ENCODE assay signal across 28 cellular contexts in genomic region chr17:66449418-66449977, GRCh38.
DNase-seq lines count a peak whose midpoint lies in the region; ATAC-seq and TF ChIP-seq lines count a peak whose summit lies in the region.
"Had no signal": no experiment of that assay in that cellular context is flagged by ENCODE, and none has a peak within 500 bp of the region (broad histone marks: within the 10 kb centered on the region; RNA-seq: fewer than 3 reads in every experiment).

No MANE protein-coding gene starts in this region.

- no peak overlapping the region for H3K14ac ChIP-seq in H9 (ENCODE audit: insufficient read depth, low read length)

- no TSS peak for BruUV-seq in Panc1 (replicated peaks; lab: Mats Ljungman, UMichigan)

- no peak overlapping the region for H2AFZ ChIP-seq in H9 (ENCODE audit: low read length)
- H2AFZ ChIP-seq: GM23248, neural progenitor cell had no signal

- POLR2A ChIA-PET in CD8-positive, alpha-beta T cell (lab: Charles Lee): no interaction called here
- POLR2A ChIA-PET in Panc1 (lab: Charles Lee): no interaction called here

- no peak overlapping the region for H3K23ac ChIP-seq in H9 (ENCODE audit: insufficient read length, low read depth, low read length)

- no peak overlapping the region for H3K27ac ChIP-seq in CD8-positive, alpha-beta T cell (ENCODE audit: low read depth, low read length)
- no peak overlapping the region for H3K27ac ChIP-seq in H9 (ENCODE audit: insufficient read length, low read depth, low read length)
- H3K27ac ChIP-seq in Panc1 (ENCODE audit: low read length): no peak overlapping the region
- H3K27ac ChIP-seq: BLaER1 treated with 17β-estradiol and CSF1 and Interleukin-3, amounts not matched to agents 10 nM and 100 nM; GM23248; left ventricle myocardium inferior; neural progenitor cell; testis had no signal

- no peak overlapping the region for H2BK120ac ChIP-seq in H9 (ENCODE audit: low read depth, low read length, poor library complexity, severe bottlenecking)

- H3K79me2 ChIP-seq in H9 (ENCODE audit: insufficient read depth, low read length): no peaks in the 10 kb centered on the region

- in situ Hi-C loops in Panc1 (cut with HindIII; ENCODE audit: low pct_unique_long_range_greater_than_20kb, low sequenced_read_pairs): no loop called here

- no peak overlapping the region for H3T11ph ChIP-seq in H9 (ENCODE audit: low read length)

- no peak overlapping the region for H2BK15ac ChIP-seq in H9 (ENCODE audit: low read depth, low read length)

- H3K4me2 ChIP-seq in H9 (ENCODE audit: insufficient read depth, insufficient read length, low read length): no peak overlapping the region
- H3K4me2 ChIP-seq: neural progenitor cell had no signal

- intact Hi-C loops in CD8-positive, alpha-beta T cell (cut with DNase I, micrococcal nuclease): no loop called here
- intact Hi-C loops in Panc1 (cut with micrococcal nuclease; ENCODE audit: unreplicated experiment): no loop called here

- H3K4ac ChIP-seq in H9 (ENCODE audit: low read depth, low read length): no peak overlapping the region

- peaks cover 3% of the 10 kb centered on the region for H3K4me1 ChIP-seq in CD8-positive, alpha-beta T cell (ENCODE audit: insufficient read depth, low read length)
- peaks cover 2% of the 10 kb centered on the region; the same call in 1 of the 2 replicates for H3K4me1 ChIP-seq in H9 (ENCODE audit: insufficient read depth, low read length)
- peaks cover 28% of the 10 kb centered on the region for H3K4me1 ChIP-seq in Panc1 (ENCODE audit: control insufficient read depth, insufficient read depth, low read length)
- H3K4me1 ChIP-seq: left ventricle myocardium inferior, neural progenitor cell, testis had no signal

- H3K4me3 Mint-ChIP-seq in CD8-positive, alpha-beta T cell: no peak overlapping the region
- H3K4me3 Mint-ChIP-seq in H9 (peak overlapping the region in 1 of 2 experiments; percentile 13; a peak in 1 of 5 replicates), chondrocyte (ENCODE audit: unreplicated experiment) (no peak overlapping the region)
- H3K4me3 Mint-ChIP-seq: activated CD4-positive, alpha-beta memory T cell treated with anti-CD3 and anti-CD28 coated beads, Interleukin-2, amount 10 ng/mL, durations not matched to agents 7 days and 5 days; activated naive CD8-positive, alpha-beta T cell treated with anti-CD3 and anti-CD28 coated beads, Interleukin-2, amount 10 ng/mL, durations not matched to agents 7 days and 5 days; effector memory CD8-positive, alpha-beta T cell; neural progenitor cell; stimulated activated naive CD8-positive, alpha-beta T cell treated with anti-CD3 and anti-CD28 coated beads, Interleukin-15, Interleukin-2, amounts not matched to agents 100 ng/mL and 50 ng/mL, for 24 hours had no signal

- no peaks in the 10 kb centered on the region for H3K36me3 ChIP-seq in CD8-positive, alpha-beta T cell (ENCODE audit: insufficient read depth, low read length)
- H3K36me3 ChIP-seq in Panc1 (ENCODE audit: control insufficient read depth, insufficient read depth, low read length): no peaks in the 10 kb centered on the region
- H3K36me3 ChIP-seq: left ventricle myocardium inferior, neural progenitor cell had no signal

- H3K27me3 ChIP-seq in CD8-positive, alpha-beta T cell (ENCODE audit: insufficient read depth, low read length): no peaks in the 10 kb centered on the region
- no peaks in the 10 kb centered on the region for H3K27me3 ChIP-seq in H9 (ENCODE audit: insufficient read depth, low read length)
- H3K27me3 ChIP-seq in Panc1 (ENCODE audit: control insufficient read depth, insufficient read depth, low read length): no peaks in the 10 kb centered on the region
- H3K27me3 ChIP-seq: BLaER1 treated with 17β-estradiol and CSF1 and Interleukin-3, amounts not matched to agents 10 nM and 100 nM; neural progenitor cell; testis had no signal

- no peak overlapping the region for H3K9ac ChIP-seq in H9 (ENCODE audit: extremely low read depth, insufficient read length, low read length)
- H3K9ac ChIP-seq: BLaER1 treated with 17β-estradiol and CSF1 and Interleukin-3, amounts not matched to agents 10 nM and 100 nM; GM23248; neural progenitor cell had no signal

- no peak overlapping the region for H2BK12ac ChIP-seq in H9 (ENCODE audit: insufficient read length, low read depth, low read length)

- WGBS in H9 (ENCODE audit: extremely low coverage, insufficient read length, low lambda C conversion rate): no CpG with 5 or more reads among the region's 8 CpGs

- H3K18ac ChIP-seq in H9 (ENCODE audit: insufficient read length, low read depth, low read length): no peak overlapping the region

- H2AK5ac ChIP-seq in H9 (ENCODE audit: insufficient read length, low read length): no peak overlapping the region

- no peak overlapping the region for H4K91ac ChIP-seq in H9 (ENCODE audit: insufficient read length, low read depth, low read length)

- H3K79me1 ChIP-seq in H9 (ENCODE audit: insufficient read depth, low read depth, low read length, poor library complexity, severe bottlenecking): no peaks in the 10 kb centered on the region

- H3K56ac ChIP-seq in H9 (ENCODE audit: insufficient read length, low read depth, low read length): no peak overlapping the region

- no peak overlapping the region for H4K8ac ChIP-seq in H9 (replicated peaks; ENCODE audit: insufficient read length, low read depth, low read length)

- no peak overlapping the region for H2BK20ac ChIP-seq in H9 (ENCODE audit: low read depth, low read length, poor library complexity, severe bottlenecking)

- no peaks in the 10 kb centered on the region for H4K20me1 ChIP-seq in H9 (ENCODE audit: control insufficient read depth, insufficient read depth, insufficient read length)

- H3K9me3 ChIP-seq in CD8-positive, alpha-beta T cell (ENCODE audit: low read length): no peaks in the 10 kb centered on the region
- no peaks in the 10 kb centered on the region for H3K9me3 ChIP-seq in H9 (ENCODE audit: control insufficient read depth, low read depth, low read length)
- no peaks in the 10 kb centered on the region for H3K9me3 ChIP-seq in Panc1 (ENCODE audit: control insufficient read depth, insufficient read depth, low read depth, low read length)
- H3K9me3 ChIP-seq: left ventricle myocardium inferior, testis had no signal

- no peak for DNase-seq in CD8-positive, alpha-beta T cell
- no peak for DNase-seq in H9
- no peak for DNase-seq in Panc1 (ENCODE audit: low read depth, low spot score)
- no peak for DNase-seq in chondrocyte (ENCODE audit: low spot score)
- no peak for DNase-seq in erythroblast (lab: John Stamatoyannopoulos, UW)
- no peak for DNase-seq in AG08396 (ENCODE audit: low spot score)
- no peak for DNase-seq in dermis blood vessel endothelial cell
- DNase-seq: activated CD4-positive, alpha-beta memory T cell treated with anti-CD3 and anti-CD28 coated beads, Interleukin-2, amount 10 ng/mL, durations not matched to agents 7 days and 5 days; activated CD8-positive, alpha-beta memory T cell treated with anti-CD3 and anti-CD28 coated beads, Interleukin-2, amount 50 U/mL, for 4 hours; activated naive CD8-positive, alpha-beta T cell treated with anti-CD3 and anti-CD28 coated beads, Interleukin-2, amount 10 ng/mL, durations not matched to agents 7 days and 5 days; caudate nucleus; cortex of kidney; effector memory CD8-positive, alpha-beta T cell; GM23248; Kasumi-1; left ventricle myocardium inferior; mesendoderm; NCI-H1417 treated with DMSO at 0.1 percent for 48 hours; NCI-H2081; NCI-H345; NCI-H82; stimulated activated CD4-positive, alpha-beta T cell treated with anti-CD3 and anti-CD28 coated beads, Interleukin-1b, Interleukin-23, amount 100 ng/mL, for 48 hours; testis had no signal

- no peak for TF ChIP-seq CTCF in CD8-positive, alpha-beta T cell (IDR thresholded peaks at IDR 0.05)
- TF ChIP-seq CTCF in H9 (conservative IDR thresholded peaks at IDR 0.05) (no peak), Panc1 (IDR thresholded peaks at IDR 0.05) (no peak), chondrocyte (IDR thresholded peaks at IDR 0.05) (no peak)

- no peak for ATAC-seq in CD8-positive, alpha-beta T cell
- ATAC-seq in Panc1 (0 out of 2 replicates have a peak, but pooled peaks have one; percentile 51), GM19452 (IDR thresholded peaks at IDR 0.05; ENCODE audit: unreplicated experiment) (no peak)
- ATAC-seq: activated CD4-positive, CD25-positive, alpha-beta regulatory T cell treated with anti-CD3 and anti-CD28 coated beads, Interleukin-2, amount 50 U/mL, for 24 hours; effector memory CD8-positive, alpha-beta T cell had no signal

- no peaks in the 10 kb centered on the region for H3K27me3 Mint-ChIP-seq in CD8-positive, alpha-beta T cell (ENCODE audit: low read depth)
- H3K27me3 Mint-ChIP-seq in H9 (ENCODE audit: low read depth) (no peaks in the 10 kb centered on the region), chondrocyte (ENCODE audit: low read depth) (no peaks in the 10 kb centered on the region)
- H3K27me3 Mint-ChIP-seq: activated CD4-positive, alpha-beta memory T cell treated with anti-CD3 and anti-CD28 coated beads, Interleukin-2, amount 10 ng/mL, durations not matched to agents 7 days and 5 days; activated naive CD8-positive, alpha-beta T cell treated with anti-CD3 and anti-CD28 coated beads, Interleukin-2, amount 10 ng/mL, durations not matched to agents 7 days and 5 days; effector memory CD8-positive, alpha-beta T cell; stimulated activated naive CD8-positive, alpha-beta T cell treated with anti-CD3 and anti-CD28 coated beads, Interleukin-15, Interleukin-2, amounts not matched to agents 100 ng/mL and 50 ng/mL, for 24 hours had no signal

- peaks cover 21% of the 10 kb centered on the region for H3K36me3 Mint-ChIP-seq in CD8-positive, alpha-beta T cell
- no peaks in the 10 kb centered on the region for H3K36me3 Mint-ChIP-seq in H9 (ENCODE audit: insufficient read depth in 1 of 3, low read depth in 3 of 3)
- no peaks in the 10 kb centered on the region for H3K36me3 Mint-ChIP-seq in chondrocyte (ENCODE audit: low read depth)

- H3K27ac Mint-ChIP-seq in CD8-positive, alpha-beta T cell: peak overlapping the region; percentile 25
- peak overlapping the region; percentile 9 to 44 (median 27); a peak in 6 of 7 replicates for H3K27ac Mint-ChIP-seq in H9
- peak overlapping the region; percentile 3 for H3K27ac Mint-ChIP-seq in chondrocyte (ENCODE audit: unreplicated experiment)
- H3K27ac Mint-ChIP-seq: activated CD4-positive, alpha-beta memory T cell treated with anti-CD3 and anti-CD28 coated beads, Interleukin-2, amount 10 ng/mL, durations not matched to agents 7 days and 5 days; effector memory CD8-positive, alpha-beta T cell had no signal

- CTCF ChIA-PET in CD8-positive, alpha-beta T cell (lab: Charles Lee): interaction anchor here (0.6 to 1.1 kb wide), 3 partner anchors 70 to 194 kb away, joined by 3 to 4 read pairs (median 3); no protein-coding TSS in a partner anchor
- CTCF ChIA-PET in Panc1 (lab: Charles Lee): interaction anchor here (0.5 to 0.6 kb wide), 3 partner anchors 21 to 280 kb away, joined by 3 to 4 read pairs (median 3); no protein-coding TSS in a partner anchor

- peaks cover 56% of the 10 kb centered on the region for H3K4me1 Mint-ChIP-seq in CD8-positive, alpha-beta T cell (ENCODE audit: low read depth)
- H3K4me1 Mint-ChIP-seq in H9 (peaks cover 44 to 47% of the 10 kb centered on the region in 2 experiments), chondrocyte (ENCODE audit: low read depth) (peaks cover 37% of the 10 kb centered on the region)

- no peaks in the 10 kb centered on the region for H3K23me2 ChIP-seq in H9 (ENCODE audit: insufficient read length, low read depth, low read length, poor library complexity, severe bottlenecking)

- TF ChIP-seq POLR2A in erythroblast (IDR thresholded peaks at IDR 0.05; ENCODE audit: low read length): no peak

- H3K9me3 Mint-ChIP-seq in CD8-positive, alpha-beta T cell: no peaks in the 10 kb centered on the region
- no peaks in the 10 kb centered on the region for H3K9me3 Mint-ChIP-seq in H9
- peaks cover 5% of the 10 kb centered on the region for H3K9me3 Mint-ChIP-seq in chondrocyte (ENCODE audit: low read depth)
- H3K9me3 Mint-ChIP-seq: effector memory CD8-positive, alpha-beta T cell; stimulated activated naive CD8-positive, alpha-beta T cell treated with anti-CD3 and anti-CD28 coated beads, Interleukin-15, Interleukin-2, amounts not matched to agents 100 ng/mL and 50 ng/mL, for 24 hours had no signal

- no peak overlapping the region for H2BK5ac ChIP-seq in H9 (ENCODE audit: insufficient read length, low read length)

- H4K5ac ChIP-seq in H9 (ENCODE audit: insufficient read length, low read depth, low read length): no peak overlapping the region

- H3K4me3 ChIP-seq in CD8-positive, alpha-beta T cell (ENCODE audit: low read depth, low read length): no peak overlapping the region
- H3K4me3 ChIP-seq in Panc1 (ENCODE audit: low read depth in 2 of 2, low read length in 2 of 2): no peak overlapping the region
- H3K4me3 ChIP-seq: BLaER1 treated with 17β-estradiol and CSF1 and Interleukin-3, amounts not matched to agents 10 nM and 100 nM; GM23248; left ventricle myocardium inferior; neural progenitor cell; testis had no signal
